ENCODE assay signal across 8 cellular contexts in genomic region chr17:34637548-34638525, GRCh38.
A peak's percentile ranks its signal among the peaks of the same experiment; 100 is the strongest.
DNase-seq lines count a peak whose midpoint lies in the region; ATAC-seq and TF ChIP-seq lines count a peak whose summit lies in the region.

No MANE protein-coding gene starts in this region.

- peak; percentile 64 for TF ChIP-seq CTCF in OCI-LY1 (IDR thresholded peaks at IDR 0.05; ENCODE audit: low read length)
- TF ChIP-seq CTCF in nephron progenitor cell (IDR thresholded peaks at IDR 0.05): peak; percentile 86

- no peak overlapping the region for H2AFZ ChIP-seq in OCI-LY1 (ENCODE audit: low read length)

- H3K27me3 Mint-ChIP-seq in activated T-cell treated with anti-CD3 and anti-CD28 coated beads, Interleukin-2, amount 50 U/mL, for 24 hours: peaks cover 18% of the 10 kb centered on the region
- peaks cover 90% of the 10 kb centered on the region for H3K27me3 Mint-ChIP-seq in nephron progenitor cell (ENCODE audit: low read depth, poor library complexity)
- peaks cover 58 to 78% of the 10 kb centered on the region in 2 donors for H3K27me3 Mint-ChIP-seq in stimulated activated naive B cell treated with anti-CD40 and anti-IgM and Interleukin-4, amounts not matched to agents 10 μg/mL and 1 μg/mL and 100 μg/mL, for 72 hours

- H3K36me3 ChIP-seq in OCI-LY1 (ENCODE audit: insufficient read depth, low read length): no peaks in the 10 kb centered on the region

- peaks cover 12% of the 10 kb centered on the region for H3K4me1 Mint-ChIP-seq in activated T-cell treated with anti-CD3 and anti-CD28 coated beads, Interleukin-2, amount 50 U/mL, for 24 hours (ENCODE audit: low read depth)
- peaks cover 6% of the 10 kb centered on the region for H3K4me1 Mint-ChIP-seq in nephron progenitor cell
- H3K4me1 Mint-ChIP-seq in stimulated activated naive B cell treated with anti-CD40 and anti-IgM and Interleukin-4, amounts not matched to agents 10 μg/mL and 1 μg/mL and 100 μg/mL, for 72 hours: peaks cover 7 to 17% of the 10 kb centered on the region in 2 donors

- no peak overlapping the region for H3K27ac ChIP-seq in OCI-LY1 (ENCODE audit: low read depth, low read length, poor library complexity, severe bottlenecking)

- H3K4me1 ChIP-seq in OCI-LY1 (ENCODE audit: insufficient read depth, low read length, severe bottlenecking): no peaks in the 10 kb centered on the region

- no peak overlapping the region for H3K27ac Mint-ChIP-seq in activated T-cell treated with anti-CD3 and anti-CD28 coated beads, Interleukin-2, amount 50 U/mL, for 24 hours
- no peak overlapping the region for H3K27ac Mint-ChIP-seq in nephron progenitor cell
- peak overlapping the region; percentile 56 for H3K27ac Mint-ChIP-seq in stimulated activated naive B cell treated with anti-CD40 and anti-IgM and Interleukin-4, amounts not matched to agents 10 μg/mL and 1 μg/mL and 100 μg/mL, for 72 hours

- no peaks in the 10 kb centered on the region for H3F3A ChIP-seq in OCI-LY1 (ENCODE audit: insufficient read depth, low read length)

- H3K79me2 ChIP-seq in OCI-LY1 (ENCODE audit: insufficient read depth, low read length): no peaks in the 10 kb centered on the region

- peak; percentile 52 for ATAC-seq in HG02884 (IDR thresholded peaks at IDR 0.05; ENCODE audit: unreplicated experiment)
- ATAC-seq in stimulated activated naive B cell treated with anti-CD40 and anti-IgM and Interleukin-4, amounts not matched to agents 10 μg/mL and 1 μg/mL and 100 μg/mL, for 72 hours (replicated peaks): peak; percentile 95 to 97
- ATAC-seq in GM21737 (IDR thresholded peaks at IDR 0.05; ENCODE audit: unreplicated experiment): no peak

- H4K20me1 ChIP-seq in OCI-LY1 (ENCODE audit: insufficient read depth, low read length): no peaks in the 10 kb centered on the region

- no peak overlapping the region for H3K4me2 ChIP-seq in OCI-LY1 (ENCODE audit: low read length)

- no peaks in the 10 kb centered on the region for H3K9me2 ChIP-seq in OCI-LY1 (ENCODE audit: low read depth, low read length)

- peak overlapping the region; percentile 64 for H3K4me3 Mint-ChIP-seq in activated T-cell treated with anti-CD3 and anti-CD28 coated beads, Interleukin-2, amount 50 U/mL, for 24 hours
- no peak overlapping the region for H3K4me3 Mint-ChIP-seq in nephron progenitor cell
- peak overlapping the region; percentile 66 to 75 for H3K4me3 Mint-ChIP-seq in stimulated activated naive B cell treated with anti-CD40 and anti-IgM and Interleukin-4, amounts not matched to agents 10 μg/mL and 1 μg/mL and 100 μg/mL, for 72 hours

- no peak overlapping the region for H3K4me3 ChIP-seq in OCI-LY1 (ENCODE audit: low read depth, low read length, poor library complexity, severe bottlenecking)

- no peaks in the 10 kb centered on the region for H3K9me3 ChIP-seq in OCI-LY1 (ENCODE audit: low read length)

- no peak overlapping the region for H3K9ac ChIP-seq in OCI-LY1 (ENCODE audit: low read length)

- DNase-seq in D341Med (ENCODE audit: low spot score): peak; percentile 95
- DNase-seq in activated T-cell treated with anti-CD3 and anti-CD28 coated beads, Interleukin-2, amount 50 U/mL, for 24 hours: peak; percentile 86
- DNase-seq in fibroblast of gingiva (ENCODE audit: low read depth): peak; percentile 21
- DNase-seq in nephron progenitor cell: peak; percentile 86
- DNase-seq in stimulated activated naive B cell treated with anti-CD40 and anti-IgM and Interleukin-4, amounts not matched to agents 10 μg/mL and 1 μg/mL and 100 μg/mL, for 72 hours: peak; percentile 60

- H3K36me3 Mint-ChIP-seq in activated T-cell treated with anti-CD3 and anti-CD28 coated beads, Interleukin-2, amount 50 U/mL, for 24 hours (ENCODE audit: low read depth): no peaks in the 10 kb centered on the region
- no peaks in the 10 kb centered on the region for H3K36me3 Mint-ChIP-seq in nephron progenitor cell (ENCODE audit: low read depth)
- no peaks in the 10 kb centered on the region for H3K36me3 Mint-ChIP-seq in stimulated activated naive B cell treated with anti-CD40 and anti-IgM and Interleukin-4, amounts not matched to agents 10 μg/mL and 1 μg/mL and 100 μg/mL, for 72 hours

- no peaks in the 10 kb centered on the region for H3K9me3 Mint-ChIP-seq in activated T-cell treated with anti-CD3 and anti-CD28 coated beads, Interleukin-2, amount 50 U/mL, for 24 hours
- no peaks in the 10 kb centered on the region for H3K9me3 Mint-ChIP-seq in nephron progenitor cell
- H3K9me3 Mint-ChIP-seq in stimulated activated naive B cell treated with anti-CD40 and anti-IgM and Interleukin-4, amounts not matched to agents 10 μg/mL and 1 μg/mL and 100 μg/mL, for 72 hours: no peaks in the 10 kb centered on the region

- no peaks in the 10 kb centered on the region for H3K27me3 ChIP-seq in OCI-LY1 (ENCODE audit: insufficient read depth, low read length)

Comparison
In these comparisons a context has a peak if more than half of its experiments do, and no peak if none do; other contexts are left out.
1. DNase-seq: peak in every context shown above with its lines; median percentile 95 in D341Med; 86 in activated T-cell treated with anti-CD3 and anti-CD28 coated beads, Interleukin-2, amount 50 U/mL, for 24 hours; 86 in nephron progenitor cell; 60 in stimulated activated naive B cell treated with anti-CD40 and anti-IgM and Interleukin-4, amounts not matched to agents 10 μg/mL and 1 μg/mL and 100 μg/mL, for 72 hours; 21 in fibroblast of gingiva.